1 cellular context compared by ENCODE assay signal in genomic region chr10:32948451-32948850, GRCh38.
TF ChIP-seq lines count a peak whose summit lies in the region.

No MANE protein-coding gene starts in this region.

TF ChIP-seq in GM23338, 12 proteins besides CTCF, POLR2A, EP300 and RAD21 (continued from another document):
- no peak for TF ChIP-seq ZNF462 (CRISPR knock-in tag; IDR thresholded peaks at IDR 0.05)
- no peak for TF ChIP-seq POLR2AphosphoS5 (IDR thresholded peaks at IDR 0.05; ENCODE audit: low read depth)
- TF ChIP-seq EZH2 (IDR thresholded peaks at IDR 0.05; ENCODE audit: low read depth, unreplicated experiment) = no peak
- no peak for TF ChIP-seq NANOG (IDR thresholded peaks at IDR 0.05; ENCODE audit: borderline replicate concordance)
- no peak for TF ChIP-seq ZNF114 (CRISPR knock-in tag; IDR thresholded peaks at IDR 0.05)
- no peak for TF ChIP-seq EZH2phosphoT487 (IDR thresholded peaks at IDR 0.05; ENCODE audit: unreplicated experiment)
- TF ChIP-seq ZNF331 (CRISPR knock-in tag; IDR thresholded peaks at IDR 0.05; ENCODE audit: low read depth) = no peak
- no peak for TF ChIP-seq CREB1 (CRISPR knock-in tag; IDR thresholded peaks at IDR 0.05; ENCODE audit: low read depth)
- TF ChIP-seq ETS1 (IDR thresholded peaks at IDR 0.05) = no peak
